ENCODE assay signal across 16 cellular contexts in the genomic region with DNA sequence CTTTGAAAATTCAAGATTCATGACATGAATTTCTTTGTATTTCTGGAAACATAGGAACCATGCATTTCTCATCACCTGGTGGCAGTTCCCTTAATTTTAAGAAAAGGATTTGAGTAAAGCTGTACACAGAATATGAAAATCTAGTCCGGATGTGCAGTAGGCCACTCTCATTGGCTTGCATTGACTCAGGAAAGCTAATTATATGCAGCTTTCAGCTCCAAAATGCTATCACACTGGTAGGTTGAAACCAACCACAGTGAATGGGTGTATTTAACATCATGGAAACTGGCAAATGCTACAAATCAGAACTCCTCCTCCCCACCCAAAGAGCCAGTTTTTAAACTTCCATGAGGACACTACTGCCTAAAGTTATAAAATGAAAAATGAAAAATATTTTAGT.
DNase-seq lines count a peak whose midpoint lies in the region; ATAC-seq and TF ChIP-seq lines count a peak whose summit lies in the region.
"Had no signal": no experiment of that assay in that cellular context is flagged by ENCODE, and none has a peak within 500 bp of the region (broad histone marks: within the 10 kb centered on the region; RNA-seq: fewer than 3 reads in every experiment).

No MANE protein-coding gene starts in this region.

- no peaks in the 10 kb centered on the region for H3K27me3 ChIP-seq in neuronal stem cell (ENCODE audit: control insufficient read depth in 3 of 3, insufficient read depth in 3 of 3, low read depth in 1 of 3, low read length in 3 of 3)
- H3K27me3 ChIP-seq: neutrophil, right atrium auricular region had no signal

- H2BK120ac ChIP-seq in neuronal stem cell (ENCODE audit: low read depth, low read length), result no peak overlapping the region

- no peak overlapping the region for H3K4me3 ChIP-seq in neuronal stem cell (ENCODE audit: low read length in 2 of 2)
- H3K4me3 ChIP-seq: right atrium auricular region, thoracic aorta had no signal

- no peak overlapping the region for H3K4me2 ChIP-seq in neuronal stem cell (ENCODE audit: insufficient read depth, low read length, poor library complexity, severe bottlenecking)

- no peak overlapping the region for H3K23ac ChIP-seq in neuronal stem cell (ENCODE audit: low read depth, low read length, poor library complexity)

- H3K27ac ChIP-seq in neuronal stem cell (replicated peaks; ENCODE audit: low read length), result no peak overlapping the region
- H3K27ac ChIP-seq: neutrophil, right atrium auricular region, RWPE1, thoracic aorta had no signal

- no peaks in the 10 kb centered on the region for H3K4me1 ChIP-seq in neuronal stem cell (ENCODE audit: control insufficient read depth in 2 of 2, insufficient read depth in 1 of 2, low read depth in 1 of 2, low read length in 2 of 2)
- H3K4me1 ChIP-seq: right atrium auricular region had no signal

- ATAC-seq in GM19351 (IDR thresholded peaks at IDR 0.05; ENCODE audit: unreplicated experiment) (peak; percentile 68), HG02623 (IDR thresholded peaks at IDR 0.05; ENCODE audit: unreplicated experiment) (peak; percentile 45), HG03354 (IDR thresholded peaks at IDR 0.05; ENCODE audit: poor library complexity, severe bottlenecking, unreplicated experiment) (peak; percentile 57)
- ATAC-seq: stimulated activated effector memory CD8-positive, alpha-beta T cell treated with anti-CD3 and anti-CD28 coated beads, Interleukin-12 subunit alpha, Interleukin-12 subunit beta, amount 100 ng/mL, for 72 hours had no signal

- H3K79me1 ChIP-seq in neuronal stem cell (ENCODE audit: low read depth, low read length), result no peaks in the 10 kb centered on the region

- H2BK12ac ChIP-seq in neuronal stem cell (ENCODE audit: low read length), result no peak overlapping the region

- no peak overlapping the region for H3K18ac ChIP-seq in neuronal stem cell (ENCODE audit: low read length)

- no peak overlapping the region for H4K91ac ChIP-seq in neuronal stem cell (ENCODE audit: low read depth, low read length, poor library complexity)

- no peak overlapping the region for H3K4ac ChIP-seq in neuronal stem cell (ENCODE audit: low read length)

- WGBS in neuronal stem cell (ENCODE audit: extremely low coverage in 2 of 2, insufficient read length in 2 of 2, insufficient replicate concordance in 1 of 2), 2 donors, result no CpG with 5 or more reads among the region's 1 CpG

- POLR2A ChIA-PET in HEK293T (lab: Yijun Ruan, JAX), result no interaction called here

- no peaks in the 10 kb centered on the region for H3K36me3 ChIP-seq in neuronal stem cell (replicated peaks in 1 of 2; ENCODE audit: control insufficient read depth in 2 of 2, insufficient read depth in 2 of 2, low read length in 2 of 2)
- H3K36me3 ChIP-seq: neutrophil, right atrium auricular region, thoracic aorta had no signal

- no peak overlapping the region for H3K14ac ChIP-seq in neuronal stem cell (ENCODE audit: low read length)

- peak overlapping the region; percentile 43 for H2AFZ ChIP-seq in neuronal stem cell (ENCODE audit: low read length)

- H2BK5ac ChIP-seq in neuronal stem cell (ENCODE audit: low read length), result no peak overlapping the region

- no peak overlapping the region for H2BK15ac ChIP-seq in neuronal stem cell (ENCODE audit: low read length)

- H3K9me3 ChIP-seq in neuronal stem cell (replicated peaks in 1 of 2; ENCODE audit: control insufficient read depth in 2 of 2, insufficient read depth in 1 of 2, low read depth in 1 of 2, low read length in 2 of 2), result no peaks in the 10 kb centered on the region
- H3K9me3 ChIP-seq: neutrophil, right atrium auricular region, thoracic aorta had no signal

- no peak overlapping the region for H3K9ac ChIP-seq in neuronal stem cell (ENCODE audit: low read depth, low read length, poor library complexity)

- H4K8ac ChIP-seq in neuronal stem cell (ENCODE audit: low read depth, low read length), result no peak overlapping the region

- CTCF ChIA-PET in HEK293T (lab: Yijun Ruan, JAX), result no interaction called here

- no peak overlapping the region for H2AK5ac ChIP-seq in neuronal stem cell (ENCODE audit: low read depth, low read length)

- DNase-seq in neuronal stem cell (ENCODE audit: low spot score) (no peak), nucleus accumbens (lab: John Stamatoyannopoulos, UW) (no peak), pons (ENCODE audit: low spot score) (no peak), HEK293T (ENCODE audit: extremely low spot score) (no peak)
- DNase-seq: AML-193; central memory CD4-positive, alpha-beta T cell; NCI-H1694; NCI-H226 had no signal

TF ChIP-seq in HEK293T, 16 proteins besides CTCF, POLR2A, EP300 and RAD21:
- TF ChIP-seq ZNF384 (IDR thresholded peaks at IDR 0.05) (no peak), TARDBP (IDR thresholded peaks at IDR 0.05) (no peak)
